2 cellular contexts compared by ENCODE assay signal in the genomic region with DNA sequence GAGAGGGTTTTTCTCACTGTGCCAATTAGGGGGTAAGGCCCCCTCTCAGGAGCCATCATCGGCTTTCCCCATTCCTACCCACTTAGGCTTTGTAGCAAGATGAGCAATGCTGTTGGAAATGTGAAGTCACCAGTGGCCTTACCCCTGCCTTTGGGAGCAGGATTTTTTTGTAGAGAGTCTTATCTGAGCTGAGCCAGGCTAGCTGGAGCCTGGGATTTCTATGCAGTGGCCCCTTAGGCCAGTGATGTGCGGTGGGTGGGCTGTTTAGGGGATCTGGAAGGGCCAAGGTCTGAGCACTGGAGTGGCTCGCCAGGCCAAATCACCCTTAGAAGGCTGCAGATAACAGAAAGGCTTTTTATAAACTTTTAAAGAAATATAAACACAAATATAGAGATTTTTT.
TF ChIP-seq lines count a peak whose summit lies in the region.

No MANE protein-coding gene starts in this region.

TF ChIP-seq in SK-N-SH, 30 proteins besides CTCF, POLR2A, EP300 and RAD21:
- TF ChIP-seq RCOR1 (IDR thresholded peaks at IDR 0.05; ENCODE audit: low read length) (no peak), SIN3A (IDR thresholded peaks at IDR 0.05; ENCODE audit: borderline replicate concordance, low read depth, low read length) (no peak), FOXM1 (IDR thresholded peaks at IDR 0.05; ENCODE audit: low read depth) (no peak), CHD2 (IDR thresholded peaks at IDR 0.05; ENCODE audit: low read length, partially characterized antibody) (no peak), MEF2A (IDR thresholded peaks at IDR 0.05; ENCODE audit: borderline replicate concordance, low read depth) (no peak), NFIC (IDR thresholded peaks at IDR 0.05; ENCODE audit: borderline replicate concordance) (no peak), TEAD4 (IDR thresholded peaks at IDR 0.05; ENCODE audit: borderline replicate concordance, insufficient read depth) (no peak), FOXJ3 (CRISPR knock-in tag; IDR thresholded peaks at IDR 0.05) (no peak), GABPA (IDR thresholded peaks at IDR 0.05; ENCODE audit: low read depth) (no peak), SMC3 (IDR thresholded peaks at IDR 0.05; ENCODE audit: low read depth, low read length) (no peak), EZH2phosphoT487 (IDR thresholded peaks at IDR 0.05; ENCODE audit: borderline replicate concordance, low read depth) (no peak), FOSL2 (IDR thresholded peaks at IDR 0.05; ENCODE audit: borderline replicate concordance, low read depth) (no peak), JUND (IDR thresholded peaks at IDR 0.05) (no peak), MXI1 (IDR thresholded peaks at IDR 0.05; ENCODE audit: low read depth, low read length) (no peak)
- TF ChIP-seq, protein P1, sequence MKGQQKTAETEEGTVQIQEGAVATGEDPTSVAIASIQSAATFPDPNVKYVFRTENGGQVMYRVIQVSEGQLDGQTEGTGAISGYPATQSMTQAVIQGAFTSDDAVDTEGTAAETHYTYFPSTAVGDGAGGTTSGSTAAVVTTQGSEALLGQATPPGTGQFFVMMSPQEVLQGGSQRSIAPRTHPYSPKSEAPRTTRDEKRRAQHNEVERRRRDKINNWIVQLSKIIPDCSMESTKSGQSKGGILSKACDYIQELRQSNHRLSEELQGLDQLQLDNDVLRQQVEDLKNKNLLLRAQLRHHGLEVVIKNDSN (IDR thresholded peaks at IDR 0.05; ENCODE audit: borderline replicate concordance, low read depth): no peak
- TF ChIP-seq, protein P2, sequence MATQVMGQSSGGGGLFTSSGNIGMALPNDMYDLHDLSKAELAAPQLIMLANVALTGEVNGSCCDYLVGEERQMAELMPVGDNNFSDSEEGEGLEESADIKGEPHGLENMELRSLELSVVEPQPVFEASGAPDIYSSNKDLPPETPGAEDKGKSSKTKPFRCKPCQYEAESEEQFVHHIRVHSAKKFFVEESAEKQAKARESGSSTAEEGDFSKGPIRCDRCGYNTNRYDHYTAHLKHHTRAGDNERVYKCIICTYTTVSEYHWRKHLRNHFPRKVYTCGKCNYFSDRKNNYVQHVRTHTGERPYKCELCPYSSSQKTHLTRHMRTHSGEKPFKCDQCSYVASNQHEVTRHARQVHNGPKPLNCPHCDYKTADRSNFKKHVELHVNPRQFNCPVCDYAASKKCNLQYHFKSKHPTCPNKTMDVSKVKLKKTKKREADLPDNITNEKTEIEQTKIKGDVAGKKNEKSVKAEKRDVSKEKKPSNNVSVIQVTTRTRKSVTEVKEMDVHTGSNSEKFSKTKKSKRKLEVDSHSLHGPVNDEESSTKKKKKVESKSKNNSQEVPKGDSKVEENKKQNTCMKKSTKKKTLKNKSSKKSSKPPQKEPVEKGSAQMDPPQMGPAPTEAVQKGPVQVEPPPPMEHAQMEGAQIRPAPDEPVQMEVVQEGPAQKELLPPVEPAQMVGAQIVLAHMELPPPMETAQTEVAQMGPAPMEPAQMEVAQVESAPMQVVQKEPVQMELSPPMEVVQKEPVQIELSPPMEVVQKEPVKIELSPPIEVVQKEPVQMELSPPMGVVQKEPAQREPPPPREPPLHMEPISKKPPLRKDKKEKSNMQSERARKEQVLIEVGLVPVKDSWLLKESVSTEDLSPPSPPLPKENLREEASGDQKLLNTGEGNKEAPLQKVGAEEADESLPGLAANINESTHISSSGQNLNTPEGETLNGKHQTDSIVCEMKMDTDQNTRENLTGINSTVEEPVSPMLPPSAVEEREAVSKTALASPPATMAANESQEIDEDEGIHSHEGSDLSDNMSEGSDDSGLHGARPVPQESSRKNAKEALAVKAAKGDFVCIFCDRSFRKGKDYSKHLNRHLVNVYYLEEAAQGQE (IDR thresholded peaks at IDR 0.05; ENCODE audit: low read depth, low read length): no peak
- TF ChIP-seq, protein P3, sequence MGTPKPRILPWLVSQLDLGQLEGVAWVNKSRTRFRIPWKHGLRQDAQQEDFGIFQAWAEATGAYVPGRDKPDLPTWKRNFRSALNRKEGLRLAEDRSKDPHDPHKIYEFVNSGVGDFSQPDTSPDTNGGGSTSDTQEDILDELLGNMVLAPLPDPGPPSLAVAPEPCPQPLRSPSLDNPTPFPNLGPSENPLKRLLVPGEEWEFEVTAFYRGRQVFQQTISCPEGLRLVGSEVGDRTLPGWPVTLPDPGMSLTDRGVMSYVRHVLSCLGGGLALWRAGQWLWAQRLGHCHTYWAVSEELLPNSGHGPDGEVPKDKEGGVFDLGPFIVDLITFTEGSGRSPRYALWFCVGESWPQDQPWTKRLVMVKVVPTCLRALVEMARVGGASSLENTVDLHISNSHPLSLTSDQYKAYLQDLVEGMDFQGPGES (IDR thresholded peaks at IDR 0.05; ENCODE audit: low read depth, low read length): no peak
TF ChIP-seq in SK-N-SH: peak in this region for 0.

TF ChIP-seq in SK-N-SH treated with all-trans-retinoic acid at 6 μM for 48 hours, 23 proteins besides CTCF, POLR2A, EP300 and RAD21:
- no peak for TF ChIP-seq CSDC2 (CRISPR knock-in tag; IDR thresholded peaks at IDR 0.05)
- TF ChIP-seq GLIS3 (CRISPR knock-in tag; IDR thresholded peaks at IDR 0.05): no peak
- TF ChIP-seq, protein P4, sequence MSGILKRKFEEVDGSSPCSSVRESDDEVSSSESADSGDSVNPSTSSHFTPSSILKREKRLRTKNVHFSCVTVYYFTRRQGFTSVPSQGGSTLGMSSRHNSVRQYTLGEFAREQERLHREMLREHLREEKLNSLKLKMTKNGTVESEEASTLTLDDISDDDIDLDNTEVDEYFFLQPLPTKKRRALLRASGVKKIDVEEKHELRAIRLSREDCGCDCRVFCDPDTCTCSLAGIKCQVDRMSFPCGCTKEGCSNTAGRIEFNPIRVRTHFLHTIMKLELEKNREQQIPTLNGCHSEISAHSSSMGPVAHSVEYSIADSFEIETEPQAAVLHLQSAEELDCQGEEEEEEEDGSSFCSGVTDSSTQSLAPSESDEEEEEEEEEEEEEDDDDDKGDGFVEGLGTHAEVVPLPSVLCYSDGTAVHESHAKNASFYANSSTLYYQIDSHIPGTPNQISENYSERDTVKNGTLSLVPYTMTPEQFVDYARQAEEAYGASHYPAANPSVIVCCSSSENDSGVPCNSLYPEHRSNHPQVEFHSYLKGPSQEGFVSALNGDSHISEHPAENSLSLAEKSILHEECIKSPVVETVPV (CRISPR knock-in tag; IDR thresholded peaks at IDR 0.05): no peak
- no peak for TF ChIP-seq ZNF8 (CRISPR knock-in tag; IDR thresholded peaks at IDR 0.05)
- no peak for TF ChIP-seq ZC3H10 (CRISPR knock-in tag; IDR thresholded peaks at IDR 0.05)
- no peak for TF ChIP-seq SNAI2 (CRISPR knock-in tag; IDR thresholded peaks at IDR 0.05)
TF ChIP-seq in SK-N-SH treated with all-trans-retinoic acid at 6 μM for 48 hours: peak in this region for 0.
